9 cellular contexts compared by ENCODE assay signal in genomic region chr14:94601961-94602391, GRCh38. TPM values are rescaled to one million over a fixed set of nuclear protein-coding genes. Genes with fewer than 3 reads are reported as not detected.
DNase-seq lines count a peak whose midpoint lies in the region; ATAC-seq, FAIRE-seq and TF ChIP-seq lines count a peak whose summit lies in the region.
"Had no signal": no experiment of that assay in that cellular context is flagged by ENCODE, and none has a peak within 500 bp of the region (broad histone marks: within the 10 kb centered on the region; RNA-seq: fewer than 3 reads in every experiment).

No MANE protein-coding gene starts in this region.

- no peak overlapping the region for H2BK12ac ChIP-seq in H1 (ENCODE audit: low read depth, low read length)

- no peak overlapping the region for H3K14ac ChIP-seq in H1 (ENCODE audit: insufficient read length)

- peak overlapping the region; percentile 30 for H2AFZ ChIP-seq in H1 (ENCODE audit: low read length)

- ATAC-seq in HG02610 (IDR thresholded peaks at IDR 0.05; ENCODE audit: unreplicated experiment) (no peak), HG02759 (IDR thresholded peaks at IDR 0.05; ENCODE audit: unreplicated experiment) (no peak)

- no peak overlapping the region; the same call in 1 of the 2 replicates for H2BK5ac ChIP-seq in H1 (ENCODE audit: low read depth, low read length)

- H4K20me1 ChIP-seq in H1 (replicated peaks in 1 of 2; ENCODE audit: control insufficient read depth in 1 of 2, insufficient read depth in 2 of 2, low read length in 2 of 2), result no peaks in the 10 kb centered on the region

- H4K91ac ChIP-seq in H1 (replicated peaks; ENCODE audit: insufficient read length, low read length), result no peak overlapping the region

- no peaks in the 10 kb centered on the region for H3K79me2 ChIP-seq in H1 (ENCODE audit: control insufficient read depth in 1 of 2, insufficient read depth in 2 of 2, low read length in 2 of 2)

- H3K27me3 ChIP-seq in H1 (replicated peaks in 1 of 4; ENCODE audit: control insufficient read depth in 3 of 4, extremely low read depth in 1 of 4, insufficient read depth in 3 of 4, low read length in 3 of 4), result no peaks in the 10 kb centered on the region

- H2BK15ac ChIP-seq in H1 (ENCODE audit: low read length), result no peak overlapping the region

- H3K36me3 ChIP-seq in H1 (ENCODE audit: control insufficient read depth in 2 of 4, insufficient read depth in 4 of 4, low read length in 3 of 4), result no peaks in the 10 kb centered on the region

- DNase-seq in M059J (ENCODE audit: low read depth), result peak; percentile 76
- no peak for DNase-seq in H1 (ENCODE audit: low read depth in 1 of 2, low spot score in 2 of 2)
- peak; percentile 69 for DNase-seq in medulla oblongata (ENCODE audit: extremely low spot score)
- DNase-seq in ureter (ENCODE audit: low spot score), result peak; percentile 74
- DNase-seq in NCI-H1417 treated with DMSO at 0.1 percent for 48 hours (lab: John Stamatoyannopoulos, UW), result no peak
- DNase-seq in NCI-H69 (lab: John Stamatoyannopoulos, UW), result no peak
- DNase-seq: effector CD8-positive, alpha-beta T cell had no signal

- WGBS in H1 (ENCODE audit: extremely low coverage in 1 of 2, insufficient coverage in 1 of 2, insufficient read length in 1 of 2, insufficient replicate concordance in 2 of 2, low coverage in 1 of 2, low lambda C conversion rate in 2 of 2, missing lambda C conversion rate in 1 of 2), 2 experiments, result 86% methylated on average over 6 of the region's 6 CpGs; no CpG with 5 or more reads in 1 of the 2 experiments

- no peak overlapping the region for H3K4ac ChIP-seq in H1 (replicated peaks; ENCODE audit: insufficient read length, low read depth, low read length)

- no peak overlapping the region; the same call in 1 of the 2 replicates for H4K8ac ChIP-seq in H1 (ENCODE audit: extremely low read depth, insufficient read depth, low read length)

- H3K9ac ChIP-seq in H1 (replicated peaks in 1 of 4; ENCODE audit: extremely low read depth in 1 of 4, low read depth in 3 of 4, low read length in 3 of 4), result no peak overlapping the region

- no peak overlapping the region for H4K5ac ChIP-seq in H1 (ENCODE audit: insufficient read length, low read depth, low read length)

- H3K23ac ChIP-seq in H1 (ENCODE audit: insufficient read length), result no peak overlapping the region

- no peak for TF ChIP-seq CTCF in H1 (IDR thresholded peaks at IDR 0.05; ENCODE audit: control extremely low read depth in 1 of 3, insufficient read depth in 1 of 3, low read depth in 1 of 3, low read length in 3 of 3)

- CTCF ChIA-PET in H1 (lab: Charles Lee; ENCODE audit: partially characterized antibody), result no interaction called here

- H3K9me3 ChIP-seq in H1 (ENCODE audit: insufficient read depth in 2 of 2, low read depth in 1 of 2, low read length in 1 of 2), result no peaks in the 10 kb centered on the region

- no peak overlapping the region for H3K27ac ChIP-seq in H1 (ENCODE audit: low read depth, low read length)

- peaks cover 0 to 7% (median 4%) of the 10 kb centered on the region in 4 experiments; a peak in 5 of 7 replicates for H3K4me1 ChIP-seq in H1 (replicated peaks in 1 of 4; ENCODE audit: control insufficient read depth in 3 of 4, insufficient read depth in 4 of 4, low read length in 3 of 4)

- no peak overlapping the region for H2BK120ac ChIP-seq in H1 (replicated peaks; ENCODE audit: low read depth, low read length)

- H3K18ac ChIP-seq in H1 (ENCODE audit: extremely low read depth, low read length), result peak overlapping the region; percentile 60; the same call in 1 of the 2 replicates

- H3K4me2 ChIP-seq in H1 (ENCODE audit: insufficient read depth in 1 of 2, low read depth in 2 of 2, low read length in 2 of 2), result no peak overlapping the region

- no peak overlapping the region for H3K56ac ChIP-seq in H1 (replicated peaks; ENCODE audit: insufficient read length, low read depth, low read length)

- TF ChIP-seq EP300 in H1 (IDR thresholded peaks at IDR 0.05; ENCODE audit: borderline replicate concordance in 1 of 2, low read depth in 2 of 2, low read length in 2 of 2), result no peak

- no peaks in the 10 kb centered on the region; the same call in 1 of the 2 replicates for H3K23me2 ChIP-seq in H1 (ENCODE audit: low read depth, low read length)

- no peak overlapping the region for H2AK5ac ChIP-seq in H1 (ENCODE audit: low read depth, low read length)

- no peak overlapping the region for H3K4me3 ChIP-seq in H1 (ENCODE audit: extremely low read depth in 1 of 4, insufficient read depth in 2 of 4, low read depth in 3 of 4, low read length in 4 of 4)

- TF ChIP-seq RAD21 in H1 (IDR thresholded peaks at IDR 0.05 in 1 of 2, conservative IDR thresholded peaks at IDR 0.05 in 1 of 2; ENCODE audit: low read depth in 2 of 2, low read length in 2 of 2), result no peak

- H3K79me1 ChIP-seq in H1 (ENCODE audit: low read depth, low read length), result no peaks in the 10 kb centered on the region

- no peak overlapping the region; the same call in 1 of the 2 replicates for H2BK20ac ChIP-seq in H1 (ENCODE audit: low read length)

- POLR2A ChIA-PET in H1 (lab: Charles Lee; ENCODE audit: partially characterized antibody), result interaction anchor here (0.5 kb wide), 1 partner anchor 535 kb away, joined by 3 read pairs; no protein-coding TSS in a partner anchor

- FAIRE-seq in H1 (lab: Jason Lieb, UNC), result no peak

- no peak for TF ChIP-seq POLR2A in H1 (IDR thresholded peaks at IDR 0.05; ENCODE audit: control extremely low read depth in 1 of 2, low read depth in 2 of 2, low read length in 2 of 2)

TF ChIP-seq in H1, 55 proteins besides CTCF, POLR2A, EP300 and RAD21 (continues in another document):
- TF ChIP-seq RBBP5 (IDR thresholded peaks at IDR 0.05; ENCODE audit: borderline replicate concordance, low read depth, low read length) (no peak), GABPA (IDR thresholded peaks at IDR 0.05; ENCODE audit: borderline replicate concordance, insufficient read depth, low read length) (no peak), SIN3A (conservative IDR thresholded peaks at IDR 0.05 in 1 of 2, IDR thresholded peaks at IDR 0.05 in 1 of 2; ENCODE audit: low read depth in 1 of 2, low read length in 2 of 2) (no peak), PHF8 (conservative IDR thresholded peaks at IDR 0.05; ENCODE audit: low read depth, low read length) (no peak), CHD2 (IDR thresholded peaks at IDR 0.05; ENCODE audit: low read length) (no peak), SIRT6 (IDR thresholded peaks at IDR 0.05; ENCODE audit: low read length) (no peak), TEAD4 (IDR thresholded peaks at IDR 0.05; ENCODE audit: low read depth, low read length) (no peak), MAFK (IDR thresholded peaks at IDR 0.05; ENCODE audit: low read depth, low read length) (peak; percentile 48; the same call in 1 of the 2 replicates), SUZ12 (IDR thresholded peaks at IDR 0.05; ENCODE audit: low read length) (no peak), BACH1 (IDR thresholded peaks at IDR 0.05; ENCODE audit: low read length) (peak; percentile 83), TCF12 (IDR thresholded peaks at IDR 0.05; ENCODE audit: low read depth, low read length) (no peak), RXRA (IDR thresholded peaks at IDR 0.05; ENCODE audit: insufficient read depth, low read depth, low read length) (no peak), USF2 (IDR thresholded peaks at IDR 0.05; ENCODE audit: low read length) (no peak), JUN (IDR thresholded peaks at IDR 0.05; ENCODE audit: low read depth, low read length) (no peak)

RNA-seq across cellular contexts. Expression of gene SERPINA3, which starts 10.2 kb away (rescaled TPM):
- total RNA-seq in M059J (2014; rRNA removed; shearing (Covaris generic)), result 0.07 and 0.15 TPM in 2 replicates
- total RNA-seq in H1 (2021; fragmentation: NEBNext Ultra II Directional; extraction: Animal tissue kit (Norgen Biotek cat#: 25700)), result not detected in 2 replicates
- not detected in 2 replicates for polyA plus RNA-seq in H1 (2011; rRNA removed)
- 0.30 TPM for polyA plus RNA-seq in H1 (2011; cell fraction: cytosol; rRNA removed)
- not detected for polyA plus RNA-seq in H1 (2011; cell fraction: nucleus; rRNA removed)
- polyA plus RNA-seq in H1 (2012, experiment 1 of 2), result not detected in 4 replicates
- polyA plus RNA-seq in H1 (2012, experiment 2 of 2), result 0.17 TPM
- polyA plus RNA-seq in H1 (2013, experiment 1 of 2), result not detected
- polyA plus RNA-seq in H1 (2013, experiment 2 of 2), result not detected
- not detected in 2 replicates for polyA minus RNA-seq in H1 (2011; rRNA and poly(A)+ RNA removed)
- polyA minus RNA-seq in H1 (2011; cell fraction: cytosol; rRNA and poly(A)+ RNA removed), result not detected
- polyA minus RNA-seq in H1 (2011; cell fraction: nucleus; rRNA and poly(A)+ RNA removed), result not detected
- total RNA-seq in ureter, result 106 TPM

RNA-seq across cellular contexts. Expression of gene SERPINA5, which starts 20.8 kb away (rescaled TPM):
- total RNA-seq in M059J (2014; rRNA removed; shearing (Covaris generic)), result 0.05 TPM in 1 of 2 replicates, not detected in the other
- 1.9 and 2.1 TPM in 2 replicates for total RNA-seq in H1 (2021; fragmentation: NEBNext Ultra II Directional; extraction: Animal tissue kit (Norgen Biotek cat#: 25700))
- 1.6 and 1.8 TPM in 2 replicates for polyA plus RNA-seq in H1 (2011; rRNA removed)
- 2.0 TPM for polyA plus RNA-seq in H1 (2011; cell fraction: cytosol; rRNA removed)
- polyA plus RNA-seq in H1 (2011; cell fraction: nucleus; rRNA removed), result 1.8 TPM
- polyA plus RNA-seq in H1 (2012, experiment 1 of 2), result 1.9 to 2.4 TPM (median 2.0 TPM) in 4 replicates
- 1.6 TPM for polyA plus RNA-seq in H1 (2012, experiment 2 of 2)
- 3.2 TPM for polyA plus RNA-seq in H1 (2013, experiment 1 of 2)
- 3.6 TPM for polyA plus RNA-seq in H1 (2013, experiment 2 of 2)
- polyA minus RNA-seq in H1 (2011; rRNA and poly(A)+ RNA removed), result 1.6 and 1.9 TPM in 2 replicates
- polyA minus RNA-seq in H1 (2011; cell fraction: cytosol; rRNA and poly(A)+ RNA removed), result 0.81 TPM
- polyA minus RNA-seq in H1 (2011; cell fraction: nucleus; rRNA and poly(A)+ RNA removed), result 1.2 TPM
- total RNA-seq in ureter, result 4.4 TPM

RNA-seq across cellular contexts. Expression of gene SERPINA4, which starts 40.7 kb away (rescaled TPM):
- total RNA-seq in M059J (2014; rRNA removed; shearing (Covaris generic)), result not detected in 2 replicates
- total RNA-seq in H1 (2021; fragmentation: NEBNext Ultra II Directional; extraction: Animal tissue kit (Norgen Biotek cat#: 25700)), result not detected in 2 replicates
- not detected in 2 replicates for polyA plus RNA-seq in H1 (2011; rRNA removed)
- not detected for polyA plus RNA-seq in H1 (2011; cell fraction: cytosol; rRNA removed)
- polyA plus RNA-seq in H1 (2011; cell fraction: nucleus; rRNA removed), result not detected
- polyA plus RNA-seq in H1 (2012, experiment 1 of 2), result not detected in 4 replicates
- not detected for polyA plus RNA-seq in H1 (2012, experiment 2 of 2)
- not detected for polyA plus RNA-seq in H1 (2013, experiment 1 of 2)
- not detected for polyA plus RNA-seq in H1 (2013, experiment 2 of 2)
- not detected in 2 replicates for polyA minus RNA-seq in H1 (2011; rRNA and poly(A)+ RNA removed)
- not detected for polyA minus RNA-seq in H1 (2011; cell fraction: cytosol; rRNA and poly(A)+ RNA removed)
- polyA minus RNA-seq in H1 (2011; cell fraction: nucleus; rRNA and poly(A)+ RNA removed), result not detected
- total RNA-seq in ureter, result not detected

Comparison
In these comparisons a context has a peak if more than half of its experiments do, and no peak if none do; other contexts are left out.
1. DNase-seq: peak in M059J (single experiment), medulla oblongata (single experiment) and ureter (single experiment); none in H1 (0 of 2), NCI-H1417 treated with DMSO at 0.1 percent for 48 hours (single experiment) and NCI-H69 (single experiment).
2. RNA of gene SERPINA3, which starts 10.2 kb away (total RNA-seq): 106 TPM in ureter (single experiment); 0.07 to 0.15 TPM in M059J and not detected in H1; every median in the first group is over 10 times any median in the second.